In genomic region chr20:34516038-34516873, GRCh38 we compare ENCODE assay signal across 1 cellular context.
TF ChIP-seq lines count a peak whose summit lies in the region.

Gene DYNLRB1 (plus strand): TSS chr20:34516422. CDS start chr20:34516459, 37 bp downstream.

TF ChIP-seq in HepG2, 621 proteins besides CTCF, POLR2A, EP300 and RAD21 (continued from another document and continues in another):
- TF ChIP-seq, protein P1, sequence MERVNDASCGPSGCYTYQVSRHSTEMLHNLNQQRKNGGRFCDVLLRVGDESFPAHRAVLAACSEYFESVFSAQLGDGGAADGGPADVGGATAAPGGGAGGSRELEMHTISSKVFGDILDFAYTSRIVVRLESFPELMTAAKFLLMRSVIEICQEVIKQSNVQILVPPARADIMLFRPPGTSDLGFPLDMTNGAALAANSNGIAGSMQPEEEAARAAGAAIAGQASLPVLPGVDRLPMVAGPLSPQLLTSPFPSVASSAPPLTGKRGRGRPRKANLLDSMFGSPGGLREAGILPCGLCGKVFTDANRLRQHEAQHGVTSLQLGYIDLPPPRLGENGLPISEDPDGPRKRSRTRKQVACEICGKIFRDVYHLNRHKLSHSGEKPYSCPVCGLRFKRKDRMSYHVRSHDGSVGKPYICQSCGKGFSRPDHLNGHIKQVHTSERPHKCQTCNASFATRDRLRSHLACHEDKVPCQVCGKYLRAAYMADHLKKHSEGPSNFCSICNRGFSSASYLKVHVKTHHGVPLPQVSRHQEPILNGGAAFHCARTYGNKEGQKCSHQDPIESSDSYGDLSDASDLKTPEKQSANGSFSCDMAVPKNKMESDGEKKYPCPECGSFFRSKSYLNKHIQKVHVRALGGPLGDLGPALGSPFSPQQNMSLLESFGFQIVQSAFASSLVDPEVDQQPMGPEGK (CRISPR knock-in tag; IDR thresholded peaks at IDR 0.05), result peak; percentile 9
- peak; percentile 97 for TF ChIP-seq TIGD3 (CRISPR knock-in tag; IDR thresholded peaks at IDR 0.05; ENCODE audit: borderline replicate concordance)
- no peak for TF ChIP-seq NPAS2 (CRISPR knock-in tag; IDR thresholded peaks at IDR 0.05; ENCODE audit: borderline replicate concordance)
- TF ChIP-seq ZMYM4 (CRISPR knock-in tag; IDR thresholded peaks at IDR 0.05), result peak; percentile 87
- TF ChIP-seq DPF2 (CRISPR knock-in tag; IDR thresholded peaks at IDR 0.05; ENCODE audit: borderline replicate concordance, low read depth), result no peak
- 0 out of 2 replicates have a peak, but pooled peaks have one; percentile 60 for TF ChIP-seq RNF2 (conservative IDR thresholded peaks at IDR 0.05; ENCODE audit: low read depth)
- TF ChIP-seq ELF3 (CRISPR knock-in tag; IDR thresholded peaks at IDR 0.05), result peak; percentile 71
- peak; percentile 93 for TF ChIP-seq PITX1 (CRISPR knock-in tag; IDR thresholded peaks at IDR 0.05)
- TF ChIP-seq RORA (CRISPR knock-in tag; IDR thresholded peaks at IDR 0.05), result no peak; the same call in 1 of the 2 replicates
- peak; percentile 66; the same call in 1 of the 2 replicates for TF ChIP-seq POLR2AphosphoS2 (IDR thresholded peaks at IDR 0.05; ENCODE audit: low read depth, low read length)
- TF ChIP-seq MEF2D (CRISPR knock-in tag; IDR thresholded peaks at IDR 0.05), result peak; percentile 93
- TF ChIP-seq HNRNPUL1 (IDR thresholded peaks at IDR 0.05; ENCODE audit: low read depth, low read length), result no peak
- TF ChIP-seq, protein P2, sequence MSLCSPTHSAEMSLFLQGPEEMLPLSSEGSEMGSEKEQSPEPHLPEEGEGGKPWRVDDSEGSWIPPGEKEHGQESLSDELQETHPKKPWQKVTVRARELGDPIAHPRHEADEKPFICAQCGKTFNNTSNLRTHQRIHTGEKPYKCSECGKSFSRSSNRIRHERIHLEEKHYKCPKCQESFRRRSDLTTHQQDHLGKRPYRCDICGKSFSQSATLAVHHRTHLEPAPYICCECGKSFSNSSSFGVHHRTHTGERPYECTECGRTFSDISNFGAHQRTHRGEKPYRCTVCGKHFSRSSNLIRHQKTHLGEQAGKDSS (CRISPR knock-in tag; IDR thresholded peaks at IDR 0.05; ENCODE audit: borderline replicate concordance, low read depth), result peak; percentile 44
- TF ChIP-seq GABPB1 (CRISPR knock-in tag; IDR thresholded peaks at IDR 0.05), result peak; percentile 96
- TF ChIP-seq RFX3 (CRISPR knock-in tag; IDR thresholded peaks at IDR 0.05), result peak; percentile 48
- TF ChIP-seq ZNF274 (CRISPR knock-in tag; IDR thresholded peaks at IDR 0.05), result peak; percentile 97
- TF ChIP-seq FLYWCH1 (CRISPR knock-in tag; IDR thresholded peaks at IDR 0.05), result peak; percentile 80; the same call in 1 of the 2 replicates
- TF ChIP-seq MAX (IDR thresholded peaks at IDR 0.05), result peak; percentile 77
- peak; percentile 100 for TF ChIP-seq KDM2A (CRISPR knock-in tag; IDR thresholded peaks at IDR 0.05; ENCODE audit: borderline replicate concordance, low read depth)
- TF ChIP-seq MTERF4 (CRISPR knock-in tag; IDR thresholded peaks at IDR 0.05), result peak; percentile 84
- TF ChIP-seq HES4 (CRISPR knock-in tag; IDR thresholded peaks at IDR 0.05; ENCODE audit: borderline replicate concordance), result peak; percentile 89; the same call in 1 of the 2 replicates
- TF ChIP-seq, protein P3, sequence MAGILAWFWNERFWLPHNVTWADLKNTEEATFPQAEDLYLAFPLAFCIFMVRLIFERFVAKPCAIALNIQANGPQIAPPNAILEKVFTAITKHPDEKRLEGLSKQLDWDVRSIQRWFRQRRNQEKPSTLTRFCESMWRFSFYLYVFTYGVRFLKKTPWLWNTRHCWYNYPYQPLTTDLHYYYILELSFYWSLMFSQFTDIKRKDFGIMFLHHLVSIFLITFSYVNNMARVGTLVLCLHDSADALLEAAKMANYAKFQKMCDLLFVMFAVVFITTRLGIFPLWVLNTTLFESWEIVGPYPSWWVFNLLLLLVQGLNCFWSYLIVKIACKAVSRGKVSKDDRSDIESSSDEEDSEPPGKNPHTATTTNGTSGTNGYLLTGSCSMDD (CRISPR knock-in tag; IDR thresholded peaks at IDR 0.05), result 0 out of 2 replicates have a peak, but pooled peaks have one; percentile 16
- TF ChIP-seq DRAP1 (CRISPR knock-in tag; IDR thresholded peaks at IDR 0.05), result peak; percentile 89
- TF ChIP-seq SPEN (CRISPR knock-in tag; IDR thresholded peaks at IDR 0.05; ENCODE audit: low read depth), result peak; percentile 75; the same call in 1 of the 2 replicates
- TF ChIP-seq ZNF558 (CRISPR knock-in tag; IDR thresholded peaks at IDR 0.05; ENCODE audit: borderline replicate concordance), result peak; percentile 99
- TF ChIP-seq GFI1 (CRISPR knock-in tag; IDR thresholded peaks at IDR 0.05; ENCODE audit: borderline replicate concordance), result peak; percentile 79
- 0 out of 2 replicates have a peak, but pooled peaks have one; percentile 73 for TF ChIP-seq ZNF549 (CRISPR knock-in tag; IDR thresholded peaks at IDR 0.05)
- no peak; the same call in 1 of the 2 replicates for TF ChIP-seq E2F5 (CRISPR knock-in tag; conservative IDR thresholded peaks at IDR 0.05)
- TF ChIP-seq ZNF326 (CRISPR knock-in tag; IDR thresholded peaks at IDR 0.05; ENCODE audit: borderline replicate concordance), result no peak
- no peak for TF ChIP-seq ZNF761 (CRISPR knock-in tag; conservative IDR thresholded peaks at IDR 0.05)
- peak; percentile 71 for TF ChIP-seq DZIP1 (CRISPR knock-in tag; IDR thresholded peaks at IDR 0.05)
- TF ChIP-seq SIX1 (CRISPR knock-in tag; IDR thresholded peaks at IDR 0.05; ENCODE audit: borderline replicate concordance), result peak; percentile 69; the same call in 1 of the 2 replicates
- TF ChIP-seq, protein P4, sequence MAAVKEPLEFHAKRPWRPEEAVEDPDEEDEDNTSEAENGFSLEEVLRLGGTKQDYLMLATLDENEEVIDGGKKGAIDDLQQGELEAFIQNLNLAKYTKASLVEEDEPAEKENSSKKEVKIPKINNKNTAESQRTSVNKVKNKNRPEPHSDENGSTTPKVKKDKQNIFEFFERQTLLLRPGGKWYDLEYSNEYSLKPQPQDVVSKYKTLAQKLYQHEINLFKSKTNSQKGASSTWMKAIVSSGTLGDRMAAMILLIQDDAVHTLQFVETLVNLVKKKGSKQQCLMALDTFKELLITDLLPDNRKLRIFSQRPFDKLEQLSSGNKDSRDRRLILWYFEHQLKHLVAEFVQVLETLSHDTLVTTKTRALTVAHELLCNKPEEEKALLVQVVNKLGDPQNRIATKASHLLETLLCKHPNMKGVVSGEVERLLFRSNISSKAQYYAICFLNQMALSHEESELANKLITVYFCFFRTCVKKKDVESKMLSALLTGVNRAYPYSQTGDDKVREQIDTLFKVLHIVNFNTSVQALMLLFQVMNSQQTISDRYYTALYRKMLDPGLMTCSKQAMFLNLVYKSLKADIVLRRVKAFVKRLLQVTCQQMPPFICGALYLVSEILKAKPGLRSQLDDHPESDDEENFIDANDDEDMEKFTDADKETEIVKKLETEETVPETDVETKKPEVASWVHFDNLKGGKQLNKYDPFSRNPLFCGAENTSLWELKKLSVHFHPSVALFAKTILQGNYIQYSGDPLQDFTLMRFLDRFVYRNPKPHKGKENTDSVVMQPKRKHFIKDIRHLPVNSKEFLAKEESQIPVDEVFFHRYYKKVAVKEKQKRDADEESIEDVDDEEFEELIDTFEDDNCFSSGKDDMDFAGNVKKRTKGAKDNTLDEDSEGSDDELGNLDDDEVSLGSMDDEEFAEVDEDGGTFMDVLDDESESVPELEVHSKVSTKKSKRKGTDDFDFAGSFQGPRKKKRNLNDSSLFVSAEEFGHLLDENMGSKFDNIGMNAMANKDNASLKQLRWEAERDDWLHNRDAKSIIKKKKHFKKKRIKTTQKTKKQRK (IDR thresholded peaks at IDR 0.05; ENCODE audit: low read length), result no peak
- TF ChIP-seq KDM5B (CRISPR knock-in tag; IDR thresholded peaks at IDR 0.05; ENCODE audit: borderline replicate concordance), result peak; percentile 94
- TF ChIP-seq NR3C1 (CRISPR knock-in tag; IDR thresholded peaks at IDR 0.05), result no peak; the same call in 1 of the 2 replicates
- TF ChIP-seq ZNF7 (CRISPR knock-in tag; IDR thresholded peaks at IDR 0.05), result peak; percentile 35; the same call in 1 of the 2 replicates
- peak; percentile 98 for TF ChIP-seq KMT2A (CRISPR knock-in tag; IDR thresholded peaks at IDR 0.05)
- TF ChIP-seq, protein P5, sequence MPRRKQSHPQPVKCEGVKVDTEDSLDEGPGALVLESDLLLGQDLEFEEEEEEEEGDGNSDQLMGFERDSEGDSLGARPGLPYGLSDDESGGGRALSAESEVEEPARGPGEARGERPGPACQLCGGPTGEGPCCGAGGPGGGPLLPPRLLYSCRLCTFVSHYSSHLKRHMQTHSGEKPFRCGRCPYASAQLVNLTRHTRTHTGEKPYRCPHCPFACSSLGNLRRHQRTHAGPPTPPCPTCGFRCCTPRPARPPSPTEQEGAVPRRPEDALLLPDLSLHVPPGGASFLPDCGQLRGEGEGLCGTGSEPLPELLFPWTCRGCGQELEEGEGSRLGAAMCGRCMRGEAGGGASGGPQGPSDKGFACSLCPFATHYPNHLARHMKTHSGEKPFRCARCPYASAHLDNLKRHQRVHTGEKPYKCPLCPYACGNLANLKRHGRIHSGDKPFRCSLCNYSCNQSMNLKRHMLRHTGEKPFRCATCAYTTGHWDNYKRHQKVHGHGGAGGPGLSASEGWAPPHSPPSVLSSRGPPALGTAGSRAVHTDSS (CRISPR knock-in tag; conservative IDR thresholded peaks at IDR 0.05), result peak; percentile 26; the same call in 1 of the 2 replicates
- TF ChIP-seq ZNF720 (CRISPR knock-in tag; IDR thresholded peaks at IDR 0.05), result peak; percentile 18; the same call in 1 of the 2 replicates
- TF ChIP-seq ZNF766 (CRISPR knock-in tag; IDR thresholded peaks at IDR 0.05; ENCODE audit: borderline replicate concordance), result peak; percentile 68
- TF ChIP-seq HMG20B (CRISPR knock-in tag; conservative IDR thresholded peaks at IDR 0.05), result 0 out of 2 replicates have a peak, but pooled peaks have one; percentile 12
- TF ChIP-seq HMG20A (CRISPR knock-in tag; IDR thresholded peaks at IDR 0.05; ENCODE audit: borderline replicate concordance), result no peak; the same call in 1 of the 2 replicates
- TF ChIP-seq ZNF710 (CRISPR knock-in tag; IDR thresholded peaks at IDR 0.05; ENCODE audit: borderline replicate concordance), result 0 out of 2 replicates have a peak, but pooled peaks have one; percentile 11
- TF ChIP-seq ZNF333 (CRISPR knock-in tag; IDR thresholded peaks at IDR 0.05; ENCODE audit: borderline replicate concordance), result peak; percentile 89; the same call in 1 of the 2 replicates
- TF ChIP-seq ZNF30 (CRISPR knock-in tag; IDR thresholded peaks at IDR 0.05), result peak; percentile 21; the same call in 1 of the 2 replicates
- TF ChIP-seq ZNF878 (CRISPR knock-in tag; IDR thresholded peaks at IDR 0.05), result peak; percentile 21; the same call in 1 of the 2 replicates
